Comparison of ENCODE assay signal across 37 cellular contexts in the genomic region with DNA sequence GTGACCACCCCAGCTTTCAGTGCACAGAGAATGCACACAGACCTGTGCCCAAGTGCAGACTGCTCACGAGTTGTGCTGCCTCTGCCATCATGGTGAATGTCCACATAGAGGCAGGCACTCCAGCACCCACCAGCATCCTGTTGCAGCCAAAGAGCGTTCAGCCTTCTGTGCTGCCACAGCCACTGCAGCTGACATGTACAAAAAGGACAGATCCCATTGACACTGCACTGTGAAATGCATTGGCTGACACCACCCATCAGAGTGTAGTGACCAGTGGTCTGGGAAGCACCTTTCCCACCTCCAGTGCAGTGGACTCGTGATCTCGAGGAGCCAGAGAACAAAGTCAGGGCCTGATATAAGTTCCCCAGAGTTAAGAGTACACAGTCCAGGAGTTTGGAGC.
"Had no signal": no experiment of that assay in that cellular context is flagged by ENCODE, and none has a peak within 500 bp of the region (broad histone marks: within the 10 kb centered on the region; RNA-seq: fewer than 3 reads in every experiment).

No MANE protein-coding gene starts in this region.

- H3K4me1 Mint-ChIP-seq: activated naive CD4-positive, alpha-beta T cell treated with anti-CD3 and anti-CD28 coated beads, Interleukin-2, amount 10 ng/mL, durations not matched to agents 7 days and 5 days; activated naive CD4-positive, alpha-beta T cell treated with anti-CD3 and anti-CD28 coated beads, Interleukin-2, amount 50 U/mL, for 24 hours; activated naive CD8-positive, alpha-beta T cell treated with anti-CD3 and anti-CD28 coated beads, Interleukin-2, amount 10 ng/mL, durations not matched to agents 7 days and 5 days; activated naive CD8-positive, alpha-beta T cell treated with anti-CD3 and anti-CD28 coated beads, Interleukin-2, amount 50 U/mL, for 24 hours; activated T-helper 17 cell treated with anti-CD3 and anti-CD28 coated beads, Interleukin-2, amount 50 U/mL, for 72 hours; brain; central memory CD8-positive, alpha-beta T cell had no signal

- DNase-seq: activated effector memory CD4-positive, alpha-beta T cell treated with anti-CD3 and anti-CD28 coated beads, Interleukin-2, amount 50 U/mL, for 16 hours; activated effector memory CD4-positive, alpha-beta T cell treated with Interleukin-2 at 50 U/mL for 16 hours; activated gamma-delta T cell; activated gamma-delta T cell treated with Interleukin-2 at 50 U/mL for 16 hours; activated naive CD4-positive, alpha-beta T cell; activated naive CD4-positive, alpha-beta T cell treated with anti-CD3 and anti-CD28 coated beads for 36 hours; activated naive CD4-positive, alpha-beta T cell treated with anti-CD3 and anti-CD28 coated beads, Interleukin-2, amount 10 ng/mL, durations not matched to agents 7 days and 5 days; activated naive CD4-positive, alpha-beta T cell treated with anti-CD3 and anti-CD28 coated beads, Interleukin-2, amount 50 U/mL, for 16 hours; activated naive CD4-positive, alpha-beta T cell treated with Interleukin-2 at 50 U/mL for 16 hours; activated naive CD8-positive, alpha-beta T cell treated with anti-CD3 and anti-CD28 coated beads, Interleukin-2, amount 10 ng/mL, durations not matched to agents 7 days and 5 days; activated naive CD8-positive, alpha-beta T cell treated with anti-CD3 and anti-CD28 coated beads, Interleukin-2, amount 50 U/mL, for 24 hours; activated T-cell treated with anti-CD3 and anti-CD28 coated beads for 4 hours; activated T-cell treated with anti-CD3 and anti-CD28 coated beads, Interleukin-2, amount 50 U/mL, for 1 hour; activated T-cell treated with anti-CD3 and anti-CD28 coated beads, Interleukin-2, amount 50 U/mL, for 24 hours; activated T-cell treated with anti-CD3 and anti-CD28 coated beads, Interleukin-2, amount 50 U/mL, for 4 hours; activated T-cell treated with anti-CD3 and anti-CD28 coated beads, Interleukin-2, amount 50 U/mL, for 48 hours; activated T-cell treated with anti-CD3 and anti-CD28 coated beads, Interleukin-2, amount 50 U/mL, for 72 hours; adrenal gland; amniotic stem cell; amygdala; anterior cingulate cortex; aorta; body of pancreas; brain microvascular endothelial cell; caudate nucleus; central memory CD4-positive, alpha-beta T cell; cerebellar nuclear complex had no signal

- H3K27me3 Mint-ChIP-seq: activated naive CD4-positive, alpha-beta T cell treated with anti-CD3 and anti-CD28 coated beads, Interleukin-2, amount 10 ng/mL, durations not matched to agents 7 days and 5 days; activated naive CD4-positive, alpha-beta T cell treated with anti-CD3 and anti-CD28 coated beads, Interleukin-2, amount 50 U/mL, for 24 hours; activated naive CD8-positive, alpha-beta T cell treated with anti-CD3 and anti-CD28 coated beads, Interleukin-2, amount 10 ng/mL, durations not matched to agents 7 days and 5 days; activated naive CD8-positive, alpha-beta T cell treated with anti-CD3 and anti-CD28 coated beads, Interleukin-2, amount 50 U/mL, for 24 hours; activated T-cell treated with anti-CD3 and anti-CD28 coated beads, Interleukin-2, amount 50 U/mL, for 24 hours; activated T-helper 17 cell treated with anti-CD3 and anti-CD28 coated beads, Interleukin-2, amount 50 U/mL, for 72 hours; brain; central memory CD8-positive, alpha-beta T cell had no signal

- H3K36me3 Mint-ChIP-seq: brain had no signal

- H3K27me3 ChIP-seq: adrenal gland, ascending aorta, body of pancreas, brain microvascular endothelial cell, breast epithelium, cardiac muscle cell had no signal

- H3K4me3 Mint-ChIP-seq: activated naive CD4-positive, alpha-beta T cell treated with anti-CD3 and anti-CD28 coated beads for 36 hours; activated naive CD4-positive, alpha-beta T cell treated with anti-CD3 and anti-CD28 coated beads, Interleukin-2, amount 10 ng/mL, durations not matched to agents 7 days and 5 days; activated naive CD4-positive, alpha-beta T cell treated with anti-CD3 and anti-CD28 coated beads, Interleukin-2, amount 50 U/mL, for 24 hours; activated naive CD8-positive, alpha-beta T cell treated with anti-CD3 and anti-CD28 coated beads, Interleukin-2, amount 10 ng/mL, durations not matched to agents 7 days and 5 days; activated naive CD8-positive, alpha-beta T cell treated with anti-CD3 and anti-CD28 coated beads, Interleukin-2, amount 50 U/mL, for 24 hours; activated T-cell treated with anti-CD3 and anti-CD28 coated beads, Interleukin-2, amount 50 U/mL, for 24 hours; activated T-cell treated with anti-CD3 and anti-CD28 coated beads, Interleukin-2, amount 50 U/mL, for 4 hours; activated T-cell treated with anti-CD3 and anti-CD28 coated beads, Interleukin-2, amount 50 U/mL, for 72 hours; activated T-helper 1 cell treated with anti-CD3 and anti-CD28 coated beads, Interleukin-12 subunit alpha, Interleukin-12 subunit beta, Interleukin-2, Interleukin-4 antibody, amounts not matched to agents 30 ng/mL and 10 ng/mL and 1 ng/mL, durations not matched to agents 14 hours and 24 hours and 36 hours; activated T-helper 17 cell treated with anti-CD3 and anti-CD28 coated beads, Interleukin-2, amount 50 U/mL, for 72 hours; brain; central memory CD8-positive, alpha-beta T cell had no signal

- H3K36me3 ChIP-seq: adrenal gland, ascending aorta, brain microvascular endothelial cell, breast epithelium, cardiac muscle cell had no signal

- H3K27ac Mint-ChIP-seq: activated naive CD4-positive, alpha-beta T cell treated with anti-CD3 and anti-CD28 coated beads for 36 hours; activated naive CD4-positive, alpha-beta T cell treated with anti-CD3 and anti-CD28 coated beads, Interleukin-2, amount 10 ng/mL, durations not matched to agents 7 days and 5 days; activated naive CD4-positive, alpha-beta T cell treated with anti-CD3 and anti-CD28 coated beads, Interleukin-2, amount 50 U/mL, for 24 hours; activated naive CD4-positive, alpha-beta T cell treated with anti-CD3 and anti-CD28 coated beads, Interleukin-2, amount 50 U/mL, for 72 hours; activated naive CD8-positive, alpha-beta T cell treated with anti-CD3 and anti-CD28 coated beads, Interleukin-2, amount 10 ng/mL, durations not matched to agents 7 days and 5 days; activated naive CD8-positive, alpha-beta T cell treated with anti-CD3 and anti-CD28 coated beads, Interleukin-2, amount 50 U/mL, for 24 hours; activated T-cell treated with anti-CD3 and anti-CD28 coated beads, Interleukin-2, amount 50 U/mL, for 24 hours; activated T-cell treated with anti-CD3 and anti-CD28 coated beads, Interleukin-2, amount 50 U/mL, for 72 hours; activated T-helper 1 cell treated with anti-CD3 and anti-CD28 coated beads, Interleukin-12 subunit alpha, Interleukin-12 subunit beta, Interleukin-2, Interleukin-4 antibody, amounts not matched to agents 30 ng/mL and 10 ng/mL and 1 ng/mL, durations not matched to agents 14 hours and 24 hours and 36 hours; activated T-helper 17 cell treated with anti-CD3 and anti-CD28 coated beads, Interleukin-2, amount 50 U/mL, for 72 hours; activated T-helper 2 cell treated with anti-CD3 and anti-CD28 coated beads, Interferon-gamma antibody, Interleukin-2, Interleukin-4, amounts not matched to agents 10 μg/mL and 5 μg/mL and 100 μg/mL, durations not matched to agents 14 hours and 24 hours and 36 hours; brain had no signal

- H3K4me3 ChIP-seq: adrenal gland, ascending aorta, body of pancreas, breast epithelium, cardiac muscle cell had no signal

- H3K4me1 ChIP-seq: adrenal gland, ascending aorta, body of pancreas, breast epithelium had no signal

- H3K27ac ChIP-seq: adrenal gland, ascending aorta, body of pancreas, brain microvascular endothelial cell, breast epithelium, cardiac muscle cell had no signal
